In genomic region chr3:100650651-100651611, GRCh38 we compare ENCODE assay signal across 9 cellular contexts. TPM values are rescaled to one million over a fixed set of nuclear protein-coding genes. Genes with fewer than 3 reads are reported as not detected.
DNase-seq lines count a peak whose midpoint lies in the region; ATAC-seq and TF ChIP-seq lines count a peak whose summit lies in the region.
"Had no signal": no experiment of that assay in that cellular context is flagged by ENCODE, and none has a peak within 500 bp of the region (broad histone marks: within the 10 kb centered on the region; RNA-seq: fewer than 3 reads in every experiment).

No MANE protein-coding gene starts in this region.

- no peaks in the 10 kb centered on the region for H3K4me1 ChIP-seq in left ventricle myocardium inferior
- no peaks in the 10 kb centered on the region for H3K4me1 ChIP-seq in testis

- H3K9me3 ChIP-seq in left ventricle myocardium inferior (replicated peaks) (no peaks in the 10 kb centered on the region), testis (no peaks in the 10 kb centered on the region)
- H3K9me3 ChIP-seq: neutrophil had no signal

- TF ChIP-seq CTCF in left ventricle myocardium inferior (IDR thresholded peaks at IDR 0.05; ENCODE audit: borderline replicate concordance) = no peak
- no peak for TF ChIP-seq CTCF in testis (IDR thresholded peaks at IDR 0.05)

- ATAC-seq in GM19372 (IDR thresholded peaks at IDR 0.05; ENCODE audit: low read depth, unreplicated experiment) (peak; percentile 99), HG03196 (IDR thresholded peaks at IDR 0.05; ENCODE audit: unreplicated experiment) (peak; percentile 97), SK-N-SH treated with all-trans-retinoic acid at 6 μM for 48 hours (peak; percentile 84)

- 51 to 55% methylated on average over 4 of the region's 4 CpGs for WGBS in testis, 2 donors

- DNase-seq in Daoy (ENCODE audit: low read depth) (peak; percentile 43), left ventricle myocardium inferior (no peak), testis (no peak), NCI-H187 treated with DMSO at 0.1 percent for 48 hours (lab: John Stamatoyannopoulos, UW) (no peak), NCI-H187 (lab: John Stamatoyannopoulos, UW) (no peak)

- H3K27me3 ChIP-seq in left ventricle myocardium inferior (ENCODE audit: low read depth) = no peaks in the 10 kb centered on the region
- no peaks in the 10 kb centered on the region for H3K27me3 ChIP-seq in testis
- H3K27me3 ChIP-seq: neutrophil had no signal

- H3K27ac ChIP-seq in left ventricle myocardium inferior (replicated peaks) (peak overlapping the region; percentile 33), testis (no peak overlapping the region)
- H3K27ac ChIP-seq: neutrophil had no signal

- intact Hi-C loops in left ventricle myocardium inferior (cut with micrococcal nuclease) (no loop called here), testis (cut with DNase I; ENCODE audit: low total_unique reads) (no loop called here)

- no peak overlapping the region for H3K4me3 ChIP-seq in left ventricle myocardium inferior
- H3K4me3 ChIP-seq in testis = no peak overlapping the region

- H3K36me3 ChIP-seq in left ventricle myocardium inferior = no peaks in the 10 kb centered on the region
- H3K36me3 ChIP-seq in testis (ENCODE audit: low read depth, missing control alignments) = no peaks in the 10 kb centered on the region
- H3K36me3 ChIP-seq: neutrophil had no signal

- no peak for TF ChIP-seq POLR2A in testis (IDR thresholded peaks at IDR 0.05)

TF ChIP-seq in SK-N-SH treated with all-trans-retinoic acid at 6 μM for 48 hours, 23 proteins besides CTCF, POLR2A, EP300 and RAD21:
- peak; percentile 69 for TF ChIP-seq ISL1 (CRISPR knock-in tag; IDR thresholded peaks at IDR 0.05)
- TF ChIP-seq ZNF70 (CRISPR knock-in tag; IDR thresholded peaks at IDR 0.05) = no peak
- TF ChIP-seq CSRNP3 (CRISPR knock-in tag; IDR thresholded peaks at IDR 0.05) = 0 out of 2 replicates have a peak, but pooled peaks have one; percentile 54

RNA-seq across cellular contexts. Expression of gene ADGRG7, which starts 41.5 kb away (rescaled TPM):
- not detected in 2 replicates for total RNA-seq in Daoy (2014; rRNA removed; shearing (Covaris generic))
- total RNA-seq in left ventricle myocardium inferior (not detected), testis (under 1 TPM; 0.16 to 0.43 TPM)
- polyA plus RNA-seq in testis (ENCODE audit: insufficient read depth, low read depth, low replicate concordance) = not detected

RNA-seq across cellular contexts. Expression of gene TFG, which starts 58.4 kb away (rescaled TPM):
- 97.8 and 107 TPM in 2 replicates for total RNA-seq in Daoy (2014; rRNA removed; shearing (Covaris generic))
- total RNA-seq in left ventricle myocardium inferior (114 TPM), testis (100 to 1,000 TPM; 107 TPM)
- 116 TPM for polyA plus RNA-seq in testis (ENCODE audit: insufficient read depth, low read depth, low replicate concordance)
